Comparison of ENCODE assay signal across 2 cellular contexts in the genomic region with DNA sequence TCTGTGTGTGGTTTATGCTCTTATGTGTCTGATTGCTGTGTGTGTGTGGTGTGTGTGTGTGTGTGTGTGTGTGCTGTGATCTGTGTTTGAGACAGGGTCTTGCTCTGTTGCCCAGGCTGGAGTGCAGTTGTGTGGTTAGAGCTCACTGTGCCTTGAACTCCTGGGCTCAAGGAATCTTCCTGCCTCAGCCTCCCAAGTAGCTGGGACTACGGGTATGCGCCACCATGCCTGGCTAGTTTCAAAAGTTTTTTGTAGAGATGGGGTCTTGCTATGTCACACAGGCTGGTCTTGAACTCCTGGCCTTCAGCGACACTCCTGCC.
TF ChIP-seq lines count a peak whose summit lies in the region.

No MANE protein-coding gene starts in this region.

TF ChIP-seq in K562, 482 proteins besides CTCF, POLR2A, EP300 and RAD21:
- TF ChIP-seq ZBTB17 (CRISPR knock-in tag; IDR thresholded peaks at IDR 0.05), result no peak
- TF ChIP-seq ELF4 (CRISPR knock-in tag; IDR thresholded peaks at IDR 0.05), result 0 out of 2 replicates have a peak, but pooled peaks have one; percentile 11
- TF ChIP-seq TAF9B (IDR thresholded peaks at IDR 0.05; ENCODE audit: partially characterized antibody), result no peak
- TF ChIP-seq HEY1 (CRISPR knock-in tag; IDR thresholded peaks at IDR 0.05; ENCODE audit: borderline replicate concordance), result no peak
- no peak for TF ChIP-seq SIRT6 (IDR thresholded peaks at IDR 0.05; ENCODE audit: low read depth, low read length)
- TF ChIP-seq ZNF699 (CRISPR knock-in tag; IDR thresholded peaks at IDR 0.05; ENCODE audit: insufficient replicate concordance), result no peak
- TF ChIP-seq, protein P1, sequence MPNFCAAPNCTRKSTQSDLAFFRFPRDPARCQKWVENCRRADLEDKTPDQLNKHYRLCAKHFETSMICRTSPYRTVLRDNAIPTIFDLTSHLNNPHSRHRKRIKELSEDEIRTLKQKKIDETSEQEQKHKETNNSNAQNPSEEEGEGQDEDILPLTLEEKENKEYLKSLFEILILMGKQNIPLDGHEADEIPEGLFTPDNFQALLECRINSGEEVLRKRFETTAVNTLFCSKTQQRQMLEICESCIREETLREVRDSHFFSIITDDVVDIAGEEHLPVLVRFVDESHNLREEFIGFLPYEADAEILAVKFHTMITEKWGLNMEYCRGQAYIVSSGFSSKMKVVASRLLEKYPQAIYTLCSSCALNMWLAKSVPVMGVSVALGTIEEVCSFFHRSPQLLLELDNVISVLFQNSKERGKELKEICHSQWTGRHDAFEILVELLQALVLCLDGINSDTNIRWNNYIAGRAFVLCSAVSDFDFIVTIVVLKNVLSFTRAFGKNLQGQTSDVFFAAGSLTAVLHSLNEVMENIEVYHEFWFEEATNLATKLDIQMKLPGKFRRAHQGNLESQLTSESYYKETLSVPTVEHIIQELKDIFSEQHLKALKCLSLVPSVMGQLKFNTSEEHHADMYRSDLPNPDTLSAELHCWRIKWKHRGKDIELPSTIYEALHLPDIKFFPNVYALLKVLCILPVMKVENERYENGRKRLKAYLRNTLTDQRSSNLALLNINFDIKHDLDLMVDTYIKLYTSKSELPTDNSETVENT (CRISPR knock-in tag; IDR thresholded peaks at IDR 0.05), result no peak
- no peak for TF ChIP-seq TSC22D4 (tag; IDR thresholded peaks at IDR 0.05)
- TF ChIP-seq POLR2B (IDR thresholded peaks at IDR 0.05; ENCODE audit: low read depth, partially characterized antibody), result peak; percentile 49
- no peak for TF ChIP-seq ETS2 (tag; IDR thresholded peaks at IDR 0.05; ENCODE audit: borderline replicate concordance, poor library complexity, severe bottlenecking)
- TF ChIP-seq ZFPM2 (CRISPR knock-in tag; IDR thresholded peaks at IDR 0.05), result no peak
- no peak for TF ChIP-seq DPF2 (IDR thresholded peaks at IDR 0.05)
- TF ChIP-seq ZNF121 (CRISPR knock-in tag; conservative IDR thresholded peaks at IDR 0.05), result peak; percentile 81
- no peak for TF ChIP-seq RBBP5 (IDR thresholded peaks at IDR 0.05; ENCODE audit: borderline replicate concordance, insufficient read depth, low read length, poor library complexity, severe bottlenecking)
- TF ChIP-seq HDGF (IDR thresholded peaks at IDR 0.05), result 0 out of 2 replicates have a peak, but pooled peaks have one; percentile 32
TF ChIP-seq in K562: peak in this region for 4.

TF ChIP-seq in liver, 16 proteins besides CTCF, POLR2A, EP300 and RAD21:
- no peak for TF ChIP-seq HNF4A (conservative IDR thresholded peaks at IDR 0.05)
- TF ChIP-seq YY1 (IDR thresholded peaks at IDR 0.05), result no peak
- no peak for TF ChIP-seq JUND (IDR thresholded peaks at IDR 0.05)
- TF ChIP-seq RXRA (IDR thresholded peaks at IDR 0.05), result no peak
- TF ChIP-seq, protein P2, sequence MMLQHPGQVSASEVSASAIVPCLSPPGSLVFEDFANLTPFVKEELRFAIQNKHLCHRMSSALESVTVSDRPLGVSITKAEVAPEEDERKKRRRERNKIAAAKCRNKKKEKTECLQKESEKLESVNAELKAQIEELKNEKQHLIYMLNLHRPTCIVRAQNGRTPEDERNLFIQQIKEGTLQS (IDR thresholded peaks at IDR 0.05), result no peak
- TF ChIP-seq FOXA2 (IDR thresholded peaks at IDR 0.05), result no peak
